ENCODE assay signal across 23 cellular contexts in the genomic region with DNA sequence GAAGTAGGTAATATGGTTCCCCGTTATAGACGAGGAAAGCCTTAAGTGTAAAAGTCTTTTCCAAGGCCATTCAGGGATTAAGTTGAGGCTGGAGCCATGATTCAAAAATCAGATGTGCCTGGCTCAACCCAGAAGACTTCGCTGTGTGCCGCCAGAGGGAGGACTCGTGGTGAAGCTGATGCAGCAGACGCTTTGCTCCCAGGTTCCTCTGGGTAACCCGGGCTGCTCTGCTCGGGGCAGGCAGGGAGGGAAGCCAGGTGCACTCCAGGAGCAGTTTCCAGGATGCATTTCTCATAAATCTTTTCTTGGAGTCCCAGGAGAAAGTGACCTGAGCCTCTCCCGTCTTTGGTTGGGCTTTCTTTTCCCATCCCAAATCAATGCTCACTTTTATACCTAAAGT.
DNase-seq lines count a peak whose midpoint lies in the region; ATAC-seq and TF ChIP-seq lines count a peak whose summit lies in the region.
"Had no signal": no experiment of that assay in that cellular context is flagged by ENCODE, and none has a peak within 500 bp of the region (broad histone marks: within the 10 kb centered on the region; RNA-seq: fewer than 3 reads in every experiment).

No MANE protein-coding gene starts in this region.

- ATAC-seq in GM23338: no peak
- ATAC-seq: GM12878 had no signal

- no peak overlapping the region for H3K27ac Mint-ChIP-seq in GM23338
- H3K27ac Mint-ChIP-seq: CD14-positive monocyte; CD4-positive, alpha-beta memory T cell; CD4-positive, CD25-positive, alpha-beta regulatory T cell had no signal

- no peak overlapping the region for H3K27ac ChIP-seq in GM23338 (ENCODE audit: low read depth)
- H3K27ac ChIP-seq in substantia nigra (ENCODE audit: low read depth, low read length, poor library complexity, severe bottlenecking): no peak overlapping the region
- H3K27ac ChIP-seq: BLaER1 had no signal

- H3K9me2 ChIP-seq in GM23338 (ENCODE audit: insufficient read depth): no peaks in the 10 kb centered on the region; the same call in 1 of the 2 replicates

- H4K20me1 ChIP-seq in GM23338 (replicated peaks; ENCODE audit: insufficient read depth): no peaks in the 10 kb centered on the region
- H4K20me1 ChIP-seq: BLaER1 had no signal

- no peak for TF ChIP-seq CTCF in GM23338 (conservative IDR thresholded peaks at IDR 0.05; ENCODE audit: low read depth in 2 of 2)

- no peak overlapping the region for H3K4me3 Mint-ChIP-seq in GM23338
- H3K4me3 Mint-ChIP-seq: CD14-positive monocyte; CD4-positive, alpha-beta memory T cell; CD4-positive, CD25-positive, alpha-beta regulatory T cell had no signal

- H3K79me2 ChIP-seq in GM23338 (replicated peaks; ENCODE audit: insufficient read depth): no peaks in the 10 kb centered on the region

- H3K4me1 ChIP-seq in GM23338 (ENCODE audit: insufficient read depth): peaks cover 7% of the 10 kb centered on the region; the same call in 1 of the 2 replicates

- H3K4me1 Mint-ChIP-seq in GM23338: peaks cover 13% of the 10 kb centered on the region; the same call in 2 of the 3 replicates
- H3K4me1 Mint-ChIP-seq: CD14-positive monocyte; CD4-positive, alpha-beta memory T cell; CD4-positive, CD25-positive, alpha-beta regulatory T cell; CD8-positive, alpha-beta memory T cell had no signal

- no peaks in the 10 kb centered on the region for H3K27me3 Mint-ChIP-seq in GM23338 (ENCODE audit: insufficient read depth, low read depth, poor library complexity)
- H3K27me3 Mint-ChIP-seq: CD4-positive, CD25-positive, alpha-beta regulatory T cell; CD8-positive, alpha-beta memory T cell had no signal

- DNase-seq in GM23338 (ENCODE audit: low spot score) (no peak), SK-N-DZ (ENCODE audit: low spot score) (peak; percentile 64), left kidney (ENCODE audit: low read depth, low spot score) (peak; percentile 74), NCI-H345 treated with DMSO at 0.1 percent for 48 hours (lab: John Stamatoyannopoulos, UW; ENCODE audit: unreplicated experiment) (no peak), substantia nigra (lab: John Stamatoyannopoulos, UW) (no peak), SHP77 treated with DMSO at 0.1 percent for 48 hours (lab: John Stamatoyannopoulos, UW) (no peak)
- DNase-seq: 8988T; ACHN; BE2C; CD4-positive, alpha-beta memory T cell; CD4-positive, CD25-positive, alpha-beta regulatory T cell; CD8-positive, alpha-beta memory T cell; COR-L47; DMS 273 treated with DMSO at 0.1 percent for 48 hours; DMS153; DMS53; DMS79; DND-41; EL; GDM1 had no signal

- H3K27me3 ChIP-seq in GM23338 (ENCODE audit: insufficient read depth): no peaks in the 10 kb centered on the region
- H3K27me3 ChIP-seq: BE2C, BLaER1 had no signal

- H3K36me3 Mint-ChIP-seq in GM23338 (ENCODE audit: low read depth): no peaks in the 10 kb centered on the region
- H3K36me3 Mint-ChIP-seq: CD14-positive monocyte; CD4-positive, alpha-beta memory T cell; CD4-positive, CD25-positive, alpha-beta regulatory T cell had no signal

- H3K4me3 ChIP-seq in GM23338: no peak overlapping the region
- H3K4me3 ChIP-seq: BLaER1, GM12878 had no signal

- H2AFZ ChIP-seq in GM23338: peak overlapping the region; percentile 23; the same call in 1 of the 2 replicates

- H3F3A ChIP-seq in GM23338 (replicated peaks; ENCODE audit: low read depth): no peaks in the 10 kb centered on the region

- no peaks in the 10 kb centered on the region for H3K36me3 ChIP-seq in GM23338 (ENCODE audit: insufficient read depth)
- H3K36me3 ChIP-seq: BE2C, BLaER1 had no signal

- no peak overlapping the region for H3K4me2 ChIP-seq in GM23338
- H3K4me2 ChIP-seq: BLaER1 had no signal

- no peaks in the 10 kb centered on the region for H3K9me3 Mint-ChIP-seq in GM23338
- H3K9me3 Mint-ChIP-seq: CD4-positive, alpha-beta memory T cell; CD4-positive, CD25-positive, alpha-beta regulatory T cell; CD8-positive, alpha-beta memory T cell had no signal

TF ChIP-seq in GM23338, 12 proteins besides CTCF, POLR2A, EP300 and RAD21:
- TF ChIP-seq EZH2phosphoT487 (IDR thresholded peaks at IDR 0.05; ENCODE audit: unreplicated experiment) (no peak), STAT1 (IDR thresholded peaks at IDR 0.05; ENCODE audit: unreplicated experiment) (no peak), JUNB (IDR thresholded peaks at IDR 0.05; ENCODE audit: unreplicated experiment) (no peak), CREB1 (CRISPR knock-in tag; IDR thresholded peaks at IDR 0.05; ENCODE audit: low read depth) (no peak), ZNF331 (CRISPR knock-in tag; IDR thresholded peaks at IDR 0.05; ENCODE audit: low read depth) (no peak), NANOG (IDR thresholded peaks at IDR 0.05; ENCODE audit: borderline replicate concordance) (no peak)

Comparison
In these comparisons a context has a peak if more than half of its experiments do, and no peak if none do; other contexts are left out.
1. DNase-seq: peak in SK-N-DZ (single experiment) and left kidney (single experiment); none in GM23338 (single experiment), NCI-H345 treated with DMSO at 0.1 percent for 48 hours (single experiment), substantia nigra (0 of 49) and SHP77 treated with DMSO at 0.1 percent for 48 hours (single experiment).